25 cellular contexts compared by ENCODE assay signal in the genomic region with DNA sequence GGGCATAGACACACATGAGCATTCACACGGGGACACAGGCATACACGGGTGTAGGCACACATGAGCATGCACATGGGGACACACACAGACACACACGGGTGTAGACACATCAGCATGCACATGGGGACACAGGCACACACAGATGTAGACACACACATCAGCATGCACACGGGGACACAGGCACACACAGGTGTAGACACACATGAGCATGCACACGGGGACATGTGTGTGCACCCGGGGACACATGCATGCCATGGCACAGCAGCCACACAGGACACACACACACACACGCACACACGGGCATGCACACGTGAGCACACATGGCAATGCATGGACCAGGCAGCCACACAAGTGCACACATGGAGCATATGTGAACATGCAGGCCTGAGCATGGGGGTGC.
"Had no signal": no experiment of that assay in that cellular context is flagged by ENCODE, and none has a peak within 500 bp of the region (broad histone marks: within the 10 kb centered on the region; RNA-seq: fewer than 3 reads in every experiment).

No MANE protein-coding gene starts in this region.

- H3K4me3 ChIP-seq: adrenal gland, breast epithelium, SJCRH30 had no signal

- DNase-seq: activated CD4-positive, alpha-beta T cell treated with anti-CD3 and anti-CD28 coated beads for 48 hours; activated CD4-positive, alpha-beta T cell treated with anti-CD3 and anti-CD28 coated beads, Interleukin-2, amount 50 U/mL, for 4 hours; activated CD4-positive, CD25-positive, alpha-beta regulatory T cell treated with anti-CD3 and anti-CD28 coated beads, Interleukin-2, amount 50 U/mL, for 72 hours; activated CD8-positive, alpha-beta memory T cell treated with anti-CD3 and anti-CD28 coated beads, Interleukin-2, amount 50 U/mL, for 48 hours; activated CD8-positive, alpha-beta T cell treated with anti-CD3 and anti-CD28 coated beads, Interleukin-2, amount 10 ng/mL, durations not matched to agents 7 days and 5 days; activated naive CD4-positive, alpha-beta T cell treated with anti-CD3 and anti-CD28 coated beads, Interleukin-2, amount 50 U/mL, for 16 hours; activated naive CD8-positive, alpha-beta T cell treated with anti-CD3 and anti-CD28 coated beads, Interleukin-2, amount 10 ng/mL, durations not matched to agents 7 days and 5 days; activated T-cell treated with anti-CD3 and anti-CD28 coated beads, Interleukin-2, amount 50 U/mL, for 1 hour; adrenal gland; anterior cingulate cortex; central memory CD4-positive, alpha-beta T cell; NCI-H1092 treated with DMSO at 0.1 percent for 48 hours; NCI-H1417 treated with DMSO at 0.1 percent for 48 hours; NCI-H1694; NCI-H2029; NCI-H345; NCI-H510A; NCI-H526 treated with DMSO at 0.1 percent for 48 hours; NCI-H82; Right ventricle myocardium superior; RPMI8226; SJCRH30; SK-N-SH had no signal

- H3K4me2 ChIP-seq: SK-N-SH had no signal

- H3K27me3 ChIP-seq: adrenal gland, breast epithelium, SJCRH30 had no signal

- H3K9ac ChIP-seq: SK-N-SH had no signal

- H3K27ac ChIP-seq: adrenal gland, breast epithelium, SJCRH30 had no signal

- ATAC-seq: activated CD8-positive, alpha-beta T cell treated with anti-CD3 and anti-CD28 coated beads, Interleukin-2, amount 10 ng/mL, durations not matched to agents 7 days and 5 days; Panc1 had no signal

- H3K9me3 ChIP-seq: adrenal gland, breast epithelium, SJCRH30, SK-N-SH had no signal

- H3K4me1 ChIP-seq: adrenal gland, breast epithelium, SJCRH30 had no signal

- H3K36me3 ChIP-seq: breast epithelium, SJCRH30 had no signal
